8 cellular contexts compared by ENCODE assay signal in the genomic region with DNA sequence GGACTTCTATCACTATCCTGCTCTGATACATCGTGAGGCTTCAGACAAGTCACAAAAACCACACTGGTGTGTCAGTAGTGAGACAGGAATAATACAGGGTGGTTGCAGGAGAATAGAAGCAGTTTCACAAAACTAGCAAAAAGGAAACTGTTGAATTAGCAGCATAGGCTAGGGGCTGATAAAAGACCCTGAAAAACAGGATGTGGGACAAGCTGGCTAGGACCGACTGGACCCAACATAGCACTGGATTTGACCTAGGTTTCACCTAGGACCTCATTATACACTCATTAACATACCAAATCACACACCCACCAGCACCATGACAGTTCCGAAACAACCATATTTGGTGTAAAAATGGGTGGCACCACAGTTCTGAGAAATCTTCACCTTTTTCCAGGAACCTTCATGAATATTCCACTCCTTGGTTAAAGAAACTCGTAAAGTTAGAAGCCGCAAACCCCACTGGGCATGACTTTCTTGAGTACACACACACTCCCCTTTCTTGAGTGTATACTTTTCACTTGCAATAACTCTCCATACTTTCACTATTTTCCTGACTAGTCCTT.
DNase-seq lines count a peak whose midpoint lies in the region; ATAC-seq, FAIRE-seq and TF ChIP-seq lines count a peak whose summit lies in the region.

No MANE protein-coding gene starts in this region.

- CTCF ChIA-PET in T-cell (lab: Charles Lee) = no interaction called here

- H3K4me1 Mint-ChIP-seq in T-cell = peaks cover 32 to 56% (median 55%) of the 10 kb centered on the region in 3 donors
- peaks cover 5 to 11% of the 10 kb centered on the region in 2 donors for H3K4me1 Mint-ChIP-seq in effector memory CD8-positive, alpha-beta T cell (ENCODE audit: low read depth in 2 of 2)

- TF ChIP-seq POLR2A in GM12892 (IDR thresholded peaks at IDR 0.05; ENCODE audit: low read depth, low read length) = no peak

- H3K27ac Mint-ChIP-seq in T-cell = peak overlapping the region; percentile 46 to 83
- peak overlapping the region in 1 of 2 donors; percentile 65 for H3K27ac Mint-ChIP-seq in effector memory CD8-positive, alpha-beta T cell

- no peak for DNase-seq in GM12892 (ENCODE audit: insufficient read length)
- DNase-seq in T-cell = peak in 8 of 34 experiments; percentile 2 to 42 (median 13)
- no peak for DNase-seq in effector memory CD8-positive, alpha-beta T cell
- DNase-seq in 8988T = no peak
- no peak for DNase-seq in NCI-H1417 (lab: John Stamatoyannopoulos, UW)
- no peak for DNase-seq in NCI-H2029 treated with DMSO at 0.1 percent for 48 hours (lab: John Stamatoyannopoulos, UW)
- DNase-seq in DMS79 treated with DMSO at 0.1 percent for 48 hours (lab: John Stamatoyannopoulos, UW) = no peak

- no peaks in the 10 kb centered on the region for H3K36me3 Mint-ChIP-seq in T-cell
- no peaks in the 10 kb centered on the region for H3K36me3 Mint-ChIP-seq in effector memory CD8-positive, alpha-beta T cell (ENCODE audit: insufficient read depth)

- FAIRE-seq in GM12892 (lab: Jason Lieb, UNC) = peak; percentile 95

- ATAC-seq in HG02571 (IDR thresholded peaks at IDR 0.05; ENCODE audit: unreplicated experiment) (peak; percentile 48), T-cell (replicated peaks in 1 of 4) (peak; percentile 70 to 78 (median 73))
- ATAC-seq in effector memory CD8-positive, alpha-beta T cell (replicated peaks) = peak; percentile 58

- POLR2A ChIA-PET in T-cell (lab: Charles Lee) = no interaction called here

- H3K9me3 Mint-ChIP-seq in T-cell = peaks cover 0 to 4% (median 0%) of the 10 kb centered on the region in 3 donors
- H3K9me3 Mint-ChIP-seq in effector memory CD8-positive, alpha-beta T cell = no peaks in the 10 kb centered on the region

- peak overlapping the region in 2 of 3 donors; percentile 32 to 44 for H3K4me3 Mint-ChIP-seq in T-cell
- no peak overlapping the region for H3K4me3 Mint-ChIP-seq in effector memory CD8-positive, alpha-beta T cell

- no peaks in the 10 kb centered on the region for H3K27me3 Mint-ChIP-seq in T-cell
- H3K27me3 Mint-ChIP-seq in effector memory CD8-positive, alpha-beta T cell = peaks cover 0 to 14% of the 10 kb centered on the region in 2 donors

Comparison
In these comparisons a context has a peak if more than half of its experiments do, and no peak if none do; other contexts are left out.
1. H3K4me3 Mint-ChIP-seq: peak in T-cell (2 of 3); none in effector memory CD8-positive, alpha-beta T cell (0 of 2).
2. Peak in every context shown above with its lines, with median percentiles within 50 percentile points of each other: ATAC-seq.